4 cellular contexts compared by ENCODE assay signal in genomic region chr3:194067327-194067726, GRCh38.
DNase-seq lines count a peak whose midpoint lies in the region; ATAC-seq and TF ChIP-seq lines count a peak whose summit lies in the region.
"Not testable (repeated sequence)": the region's sequence is repeated elsewhere in the genome, so short reads cannot be mapped to it uniquely, and the experiment has no call there.

No MANE protein-coding gene starts in this region.

- H3K27ac Mint-ChIP-seq in CD4-positive, alpha-beta T cell, result not testable (repeated sequence)
- H3K27ac Mint-ChIP-seq in activated B cell treated with CpG ODN at 0.5 μM for 24 hours (peak overlapping the region; percentile 5), memory B cell (peak overlapping the region; percentile 12)

- not testable (repeated sequence) for H3K9me3 ChIP-seq in CD4-positive, alpha-beta T cell (ENCODE audit: control insufficient read depth, low read length)

- CTCF ChIA-PET in CD4-positive, alpha-beta T cell (lab: Charles Lee); activated B cell treated with CpG ODN at 0.5 μM for 24 hours (lab: Charles Lee): not testable (repeated sequence)

- intact Hi-C loops in CD4-positive, alpha-beta T cell (cut with DNase I, micrococcal nuclease); activated B cell treated with CpG ODN at 0.5 μM for 24 hours (cut with micrococcal nuclease): not testable (repeated sequence)

- ATAC-seq in CD4-positive, alpha-beta T cell (ENCODE audit: poor library complexity); activated B cell treated with CpG ODN at 0.5 μM for 24 hours (ENCODE audit: low read depth); memory B cell (ENCODE audit: low read depth): not testable (repeated sequence)

- not testable (repeated sequence) for H3K27ac ChIP-seq in CD4-positive, alpha-beta T cell (ENCODE audit: low read depth, low read length)
- H3K27ac ChIP-seq in epithelial cell of prostate, result peak overlapping the region; percentile 48

- H3K27me3 ChIP-seq in CD4-positive, alpha-beta T cell (ENCODE audit: control insufficient read depth, insufficient read depth, low read length), result not testable (repeated sequence)

- H3K36me3 Mint-ChIP-seq in CD4-positive, alpha-beta T cell (ENCODE audit: low read depth); activated B cell treated with CpG ODN at 0.5 μM for 24 hours (ENCODE audit: low read depth); memory B cell: not testable (repeated sequence)

- TF ChIP-seq CTCF in CD4-positive, alpha-beta T cell (IDR thresholded peaks at IDR 0.05); activated B cell treated with CpG ODN at 0.5 μM for 24 hours (IDR thresholded peaks at IDR 0.05): not testable (repeated sequence)

- not testable (repeated sequence) for H3K4me1 Mint-ChIP-seq in CD4-positive, alpha-beta T cell (ENCODE audit: low read depth)
- H3K4me1 Mint-ChIP-seq in activated B cell treated with CpG ODN at 0.5 μM for 24 hours (peaks cover 39% of the 10 kb centered on the region), memory B cell (peaks cover 15% of the 10 kb centered on the region)

- POLR2A ChIA-PET in CD4-positive, alpha-beta T cell (lab: Charles Lee), result not testable (repeated sequence)
- POLR2A ChIA-PET in activated B cell treated with CpG ODN at 0.5 μM for 24 hours (lab: Charles Lee), result interaction anchor here (1.2 to 5.2 kb wide), 3 partner anchors 37 to 226 kb away, joined by 3 to 88 read pairs (median 5); partner anchors contain the start of gene HES1

- not testable (repeated sequence) for H3K9me3 Mint-ChIP-seq in CD4-positive, alpha-beta T cell; activated B cell treated with CpG ODN at 0.5 μM for 24 hours; memory B cell

- DNase-seq in CD4-positive, alpha-beta T cell; activated B cell treated with CpG ODN at 0.5 μM for 24 hours; epithelial cell of prostate (ENCODE audit: low read depth, low spot score); memory B cell (ENCODE audit: low spot score in 2 of 2): not testable (repeated sequence)

- peak overlapping the region; percentile 14 for H3K4me3 Mint-ChIP-seq in CD4-positive, alpha-beta T cell
- not testable (repeated sequence) for H3K4me3 Mint-ChIP-seq in activated B cell treated with CpG ODN at 0.5 μM for 24 hours, memory B cell

- not testable (repeated sequence) for H3K27me3 Mint-ChIP-seq in CD4-positive, alpha-beta T cell; activated B cell treated with CpG ODN at 0.5 μM for 24 hours; memory B cell
